Comparison of ENCODE assay signal across 16 cellular contexts in genomic region chr12:131368073-131369071, GRCh38.
"Had no signal": no experiment of that assay in that cellular context is flagged by ENCODE, and none has a peak within 500 bp of the region (broad histone marks: within the 10 kb centered on the region; RNA-seq: fewer than 3 reads in every experiment).

No MANE protein-coding gene starts in this region.

- H3K4me3 ChIP-seq: cardiac muscle cell, hepatocyte, SJCRH30, thoracic aorta had no signal

- H3K27ac ChIP-seq: cardiac muscle cell, hepatocyte, SJCRH30, thoracic aorta had no signal

- FAIRE-seq: urothelium cell line had no signal

- H3K9me3 ChIP-seq: SJCRH30, thoracic aorta had no signal

- H2AFZ ChIP-seq: hepatocyte had no signal

- DNase-seq: activated CD4-positive, alpha-beta T cell treated with anti-CD3 and anti-CD28 coated beads for 36 hours; activated CD8-positive, alpha-beta memory T cell treated with anti-CD3 and anti-CD28 coated beads, Interleukin-2, amount 50 U/mL, for 4 hours; activated CD8-positive, alpha-beta T cell treated with anti-CD3 and anti-CD28 coated beads for 36 hours; activated naive CD4-positive, alpha-beta T cell treated with anti-CD3 and anti-CD28 coated beads for 36 hours; cortex of kidney; effector memory CD4-positive, alpha-beta T cell; kidney glomerular epithelial cell; mammary epithelial cell; SJCRH30; stimulated activated CD4-positive, alpha-beta T cell treated with anti-CD3 and anti-CD28 coated beads, Interleukin-1b, Interleukin-23, amount 100 ng/mL, for 48 hours; stimulated activated naive CD4-positive, alpha-beta T cell; T-helper 9 cell had no signal

- ATAC-seq: activated CD4-positive, alpha-beta T cell treated with anti-CD3 and anti-CD28 coated beads for 36 hours; activated CD8-positive, alpha-beta T cell treated with anti-CD3 and anti-CD28 coated beads for 36 hours had no signal

- H3K36me3 ChIP-seq: cardiac muscle cell, SJCRH30, thoracic aorta had no signal

- H3K79me2 ChIP-seq: hepatocyte had no signal

- H3K4me2 ChIP-seq: hepatocyte had no signal

- H3K4me1 ChIP-seq: SJCRH30 had no signal

- H3K27me3 ChIP-seq: cardiac muscle cell, hepatocyte, SJCRH30 had no signal
